Comparison of ENCODE assay signal across 24 cellular contexts in genomic region chr7:48173313-48173712, GRCh38. TPM values are rescaled to one million over a fixed set of nuclear protein-coding genes. Genes with fewer than 3 reads are reported as not detected.
"Had no signal": no experiment of that assay in that cellular context is flagged by ENCODE, and none has a peak within 500 bp of the region (broad histone marks: within the 10 kb centered on the region; RNA-seq: fewer than 3 reads in every experiment).

No MANE protein-coding gene starts in this region.

- H3K4me1 ChIP-seq: heart right ventricle, lower lobe of right lung, parathyroid adenoma, right lobe of liver, suprapubic skin had no signal

- H3K9ac ChIP-seq: parathyroid adenoma had no signal

- DNase-seq: cerebellar nuclear complex; cortex of kidney; effector memory CD8-positive, alpha-beta T cell; esophagus squamous epithelium; foreskin melanocyte; glutamatergic neuron; heart right ventricle; hippocampal formation; left ventricle myocardium superior; lower lobe of right lung; natural killer cell; right lobe of liver; small intestine; stimulated activated CD4-positive, alpha-beta T cell treated with anti-CD3 and anti-CD28 coated beads, Interleukin-1b, Interleukin-23, amount 100 ng/mL, for 48 hours; stimulated activated CD4-positive, alpha-beta T cell treated with anti-CD3 and anti-CD28 coated beads, Interleukin-4, amount 100 ng/mL, for 1 hour; stimulated activated CD8-positive, alpha-beta memory T cell treated with anti-CD3 and anti-CD28 coated beads, Interleukin-4, amount 100 ng/mL, for 48 hours; stimulated activated naive CD4-positive, alpha-beta T cell; stimulated activated naive CD8-positive, alpha-beta T cell treated with anti-CD3 and anti-CD28 coated beads, Interleukin-15, amount 100 ng/mL, for 72 hours; trophoblast cell had no signal

- FAIRE-seq: islet of Langerhans, small intestine had no signal

- H3K4me3 Mint-ChIP-seq: effector memory CD8-positive, alpha-beta T cell; natural killer cell; stimulated activated naive CD8-positive, alpha-beta T cell treated with anti-CD3 and anti-CD28 coated beads, Interleukin-15, amount 100 ng/mL, for 72 hours had no signal

- H3K27me3 ChIP-seq: esophagus squamous epithelium, right lobe of liver, suprapubic skin had no signal

- H3K36me3 Mint-ChIP-seq: natural killer cell had no signal

- H3K9me3 Mint-ChIP-seq: effector memory CD8-positive, alpha-beta T cell; natural killer cell; stimulated activated naive CD8-positive, alpha-beta T cell treated with anti-CD3 and anti-CD28 coated beads, Interleukin-15, amount 100 ng/mL, for 72 hours had no signal

- H3K9me3 ChIP-seq: esophagus squamous epithelium, heart right ventricle, lower lobe of right lung, right lobe of liver, suprapubic skin had no signal

- H3K4me3 ChIP-seq: esophagus squamous epithelium, heart right ventricle, lower lobe of right lung, right lobe of liver, suprapubic skin had no signal

- H3K79me2 ChIP-seq: parathyroid adenoma had no signal

- H2AFZ ChIP-seq: parathyroid adenoma had no signal

- H3K27me3 Mint-ChIP-seq: progenitor cell of endocrine pancreas; stimulated activated naive CD8-positive, alpha-beta T cell treated with anti-CD3 and anti-CD28 coated beads, Interleukin-15, amount 100 ng/mL, for 72 hours had no signal

- H3K27ac Mint-ChIP-seq: effector memory CD8-positive, alpha-beta T cell; natural killer cell; progenitor cell of endocrine pancreas; stimulated activated naive CD8-positive, alpha-beta T cell treated with anti-CD3 and anti-CD28 coated beads, Interleukin-15, amount 100 ng/mL, for 72 hours had no signal

- ATAC-seq: effector memory CD8-positive, alpha-beta T cell; heart right ventricle; left ventricle myocardium superior; lower lobe of right lung; natural killer cell; right lobe of liver; stimulated activated naive CD8-positive, alpha-beta T cell treated with anti-CD3 and anti-CD28 coated beads, Interleukin-15, amount 100 ng/mL, for 72 hours had no signal

- H3K36me3 ChIP-seq: esophagus squamous epithelium, heart right ventricle, lower lobe of right lung, right lobe of liver, suprapubic skin had no signal

- H3K27ac ChIP-seq: esophagus squamous epithelium, heart right ventricle, lower lobe of right lung, parathyroid adenoma, right lobe of liver, suprapubic skin had no signal

- H3K4me1 Mint-ChIP-seq: natural killer cell; stimulated activated naive CD8-positive, alpha-beta T cell treated with anti-CD3 and anti-CD28 coated beads, Interleukin-15, amount 100 ng/mL, for 72 hours had no signal

RNA-seq across cellular contexts. Expression of gene ABCA13, which starts 2.1 kb away (rescaled TPM):
- total RNA-seq: dermis microvascular lymphatic vessel endothelial cell had no signal
